17 cellular contexts compared by ENCODE assay signal in genomic region chr5:6615416-6615815, GRCh38.
"Had no signal": no experiment of that assay in that cellular context is flagged by ENCODE, and none has a peak within 500 bp of the region (broad histone marks: within the 10 kb centered on the region; RNA-seq: fewer than 3 reads in every experiment).

No MANE protein-coding gene starts in this region.

- H3K9me3 ChIP-seq: adrenal gland, body of pancreas, colonic mucosa, prostate gland, right lobe of liver, thyroid gland had no signal

- H3K27ac Mint-ChIP-seq: nephron; T-helper 1 cell treated with Interleukin-12 subunit alpha and Interleukin-12 subunit beta and Interleukin-4 antibody, amounts not matched to agents 30 μg/mL and 1 μg/mL, for 36 hours had no signal

- H3K4me3 ChIP-seq: adrenal gland, body of pancreas, colonic mucosa, hepatocyte, prostate gland, right lobe of liver, thyroid gland had no signal

- H3K27me3 ChIP-seq: adrenal gland, body of pancreas, colonic mucosa, hepatocyte, right lobe of liver, thyroid gland had no signal

- DNase-seq: activated CD4-positive, alpha-beta T cell treated with anti-CD3 and anti-CD28 coated beads for 36 hours; activated CD8-positive, alpha-beta memory T cell treated with anti-CD3 and anti-CD28 coated beads, Interleukin-2, amount 50 U/mL, for 48 hours; activated T-cell treated with anti-CD3 and anti-CD28 coated beads, Interleukin-2, amount 50 U/mL, for 72 hours; adrenal gland; body of pancreas; colonic mucosa; mesendoderm; occipital lobe; right lobe of liver; stimulated activated CD4-positive, alpha-beta T cell treated with anti-CD3 and anti-CD28 coated beads, Interleukin-12 subunit alpha, Interleukin-12 subunit beta, amount 100 ng/mL, for 4 hours; stimulated activated CD4-positive, alpha-beta T cell treated with anti-CD3 and anti-CD28 coated beads, Interleukin-2, amount 100 ng/mL, for 24 hours; thyroid gland had no signal

- H3K9me3 Mint-ChIP-seq: activated T-cell treated with anti-CD3 and anti-CD28 coated beads, Interleukin-2, amount 50 U/mL, for 72 hours; nephron; T-helper 1 cell treated with Interleukin-12 subunit alpha and Interleukin-12 subunit beta and Interleukin-4 antibody, amounts not matched to agents 30 μg/mL and 1 μg/mL, for 36 hours had no signal

- ATAC-seq: activated CD4-positive, alpha-beta T cell treated with anti-CD3 and anti-CD28 coated beads for 36 hours; activated T-cell treated with anti-CD3 and anti-CD28 coated beads, Interleukin-2, amount 50 U/mL, for 72 hours; body of pancreas; esophagus mucosa had no signal

- H3K4me2 ChIP-seq: hepatocyte had no signal

- H3K27me3 Mint-ChIP-seq: activated CD4-positive, alpha-beta T cell treated with anti-CD3 and anti-CD28 coated beads for 36 hours had no signal

- H3K4me3 Mint-ChIP-seq: activated CD4-positive, alpha-beta T cell treated with anti-CD3 and anti-CD28 coated beads for 36 hours; activated T-cell treated with anti-CD3 and anti-CD28 coated beads, Interleukin-2, amount 50 U/mL, for 72 hours; nephron; T-helper 1 cell treated with Interleukin-12 subunit alpha and Interleukin-12 subunit beta and Interleukin-4 antibody, amounts not matched to agents 30 μg/mL and 1 μg/mL, for 36 hours had no signal

- H3K4me1 ChIP-seq: adrenal gland, body of pancreas, colonic mucosa, prostate gland, thyroid gland had no signal
